Comparison of ENCODE assay signal across 2 cellular contexts in the genomic region with DNA sequence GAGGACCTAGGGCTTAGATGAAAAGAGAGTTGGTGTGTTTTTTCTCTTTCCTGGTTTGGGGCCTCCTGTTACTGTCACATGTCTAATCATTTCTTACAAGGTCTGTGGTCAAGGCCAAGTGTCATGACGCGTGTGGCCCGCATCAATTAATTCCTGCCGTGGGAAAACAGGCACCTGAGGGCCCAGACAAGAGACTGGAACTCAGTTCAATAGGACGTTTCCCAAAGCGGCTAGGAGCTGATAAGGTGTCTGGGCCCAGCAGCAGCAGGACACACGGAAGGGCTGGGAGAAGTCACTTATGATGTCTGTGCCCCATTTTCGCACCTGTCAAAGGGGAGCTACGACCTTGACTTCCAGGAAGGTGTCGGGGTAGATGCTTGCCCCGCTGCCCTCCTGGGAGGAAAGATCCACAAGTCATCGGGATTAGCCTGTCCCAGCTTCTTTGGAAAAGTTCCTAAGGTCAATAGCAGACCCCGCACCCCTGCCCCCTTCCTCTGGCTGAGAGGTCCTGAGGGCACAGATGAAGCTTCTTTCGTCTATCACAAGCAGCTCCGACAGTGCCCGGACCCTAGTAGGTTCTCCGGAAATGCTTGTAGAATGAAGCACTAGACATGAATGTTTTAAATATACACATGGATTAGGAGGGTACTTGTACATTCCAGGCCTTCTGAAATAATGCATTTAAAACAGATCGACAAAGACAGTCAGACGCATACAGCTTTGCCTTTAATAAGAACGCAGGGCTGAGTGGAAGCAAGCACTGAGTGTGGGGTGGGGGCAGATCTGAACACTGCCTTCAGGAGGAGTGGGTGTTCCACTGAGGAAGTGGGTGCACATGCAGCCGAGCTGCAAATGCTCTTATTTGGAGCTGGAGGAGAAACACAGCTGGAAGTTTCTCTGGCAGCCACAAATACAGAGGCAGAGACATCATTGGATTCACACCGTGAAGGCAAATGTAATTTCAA.
TF ChIP-seq lines count a peak whose summit lies in the region.

No MANE protein-coding gene starts in this region.

TF ChIP-seq in GM23338, 12 proteins besides CTCF, POLR2A, EP300 and RAD21 (continued from another document and continues in another):
- TF ChIP-seq, protein P1, sequence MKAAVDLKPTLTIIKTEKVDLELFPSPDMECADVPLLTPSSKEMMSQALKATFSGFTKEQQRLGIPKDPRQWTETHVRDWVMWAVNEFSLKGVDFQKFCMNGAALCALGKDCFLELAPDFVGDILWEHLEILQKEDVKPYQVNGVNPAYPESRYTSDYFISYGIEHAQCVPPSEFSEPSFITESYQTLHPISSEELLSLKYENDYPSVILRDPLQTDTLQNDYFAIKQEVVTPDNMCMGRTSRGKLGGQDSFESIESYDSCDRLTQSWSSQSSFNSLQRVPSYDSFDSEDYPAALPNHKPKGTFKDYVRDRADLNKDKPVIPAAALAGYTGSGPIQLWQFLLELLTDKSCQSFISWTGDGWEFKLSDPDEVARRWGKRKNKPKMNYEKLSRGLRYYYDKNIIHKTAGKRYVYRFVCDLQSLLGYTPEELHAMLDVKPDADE (IDR thresholded peaks at IDR 0.05) = no peak
- no peak for TF ChIP-seq EZH2 (IDR thresholded peaks at IDR 0.05; ENCODE audit: low read depth, unreplicated experiment)
- TF ChIP-seq, protein P2, sequence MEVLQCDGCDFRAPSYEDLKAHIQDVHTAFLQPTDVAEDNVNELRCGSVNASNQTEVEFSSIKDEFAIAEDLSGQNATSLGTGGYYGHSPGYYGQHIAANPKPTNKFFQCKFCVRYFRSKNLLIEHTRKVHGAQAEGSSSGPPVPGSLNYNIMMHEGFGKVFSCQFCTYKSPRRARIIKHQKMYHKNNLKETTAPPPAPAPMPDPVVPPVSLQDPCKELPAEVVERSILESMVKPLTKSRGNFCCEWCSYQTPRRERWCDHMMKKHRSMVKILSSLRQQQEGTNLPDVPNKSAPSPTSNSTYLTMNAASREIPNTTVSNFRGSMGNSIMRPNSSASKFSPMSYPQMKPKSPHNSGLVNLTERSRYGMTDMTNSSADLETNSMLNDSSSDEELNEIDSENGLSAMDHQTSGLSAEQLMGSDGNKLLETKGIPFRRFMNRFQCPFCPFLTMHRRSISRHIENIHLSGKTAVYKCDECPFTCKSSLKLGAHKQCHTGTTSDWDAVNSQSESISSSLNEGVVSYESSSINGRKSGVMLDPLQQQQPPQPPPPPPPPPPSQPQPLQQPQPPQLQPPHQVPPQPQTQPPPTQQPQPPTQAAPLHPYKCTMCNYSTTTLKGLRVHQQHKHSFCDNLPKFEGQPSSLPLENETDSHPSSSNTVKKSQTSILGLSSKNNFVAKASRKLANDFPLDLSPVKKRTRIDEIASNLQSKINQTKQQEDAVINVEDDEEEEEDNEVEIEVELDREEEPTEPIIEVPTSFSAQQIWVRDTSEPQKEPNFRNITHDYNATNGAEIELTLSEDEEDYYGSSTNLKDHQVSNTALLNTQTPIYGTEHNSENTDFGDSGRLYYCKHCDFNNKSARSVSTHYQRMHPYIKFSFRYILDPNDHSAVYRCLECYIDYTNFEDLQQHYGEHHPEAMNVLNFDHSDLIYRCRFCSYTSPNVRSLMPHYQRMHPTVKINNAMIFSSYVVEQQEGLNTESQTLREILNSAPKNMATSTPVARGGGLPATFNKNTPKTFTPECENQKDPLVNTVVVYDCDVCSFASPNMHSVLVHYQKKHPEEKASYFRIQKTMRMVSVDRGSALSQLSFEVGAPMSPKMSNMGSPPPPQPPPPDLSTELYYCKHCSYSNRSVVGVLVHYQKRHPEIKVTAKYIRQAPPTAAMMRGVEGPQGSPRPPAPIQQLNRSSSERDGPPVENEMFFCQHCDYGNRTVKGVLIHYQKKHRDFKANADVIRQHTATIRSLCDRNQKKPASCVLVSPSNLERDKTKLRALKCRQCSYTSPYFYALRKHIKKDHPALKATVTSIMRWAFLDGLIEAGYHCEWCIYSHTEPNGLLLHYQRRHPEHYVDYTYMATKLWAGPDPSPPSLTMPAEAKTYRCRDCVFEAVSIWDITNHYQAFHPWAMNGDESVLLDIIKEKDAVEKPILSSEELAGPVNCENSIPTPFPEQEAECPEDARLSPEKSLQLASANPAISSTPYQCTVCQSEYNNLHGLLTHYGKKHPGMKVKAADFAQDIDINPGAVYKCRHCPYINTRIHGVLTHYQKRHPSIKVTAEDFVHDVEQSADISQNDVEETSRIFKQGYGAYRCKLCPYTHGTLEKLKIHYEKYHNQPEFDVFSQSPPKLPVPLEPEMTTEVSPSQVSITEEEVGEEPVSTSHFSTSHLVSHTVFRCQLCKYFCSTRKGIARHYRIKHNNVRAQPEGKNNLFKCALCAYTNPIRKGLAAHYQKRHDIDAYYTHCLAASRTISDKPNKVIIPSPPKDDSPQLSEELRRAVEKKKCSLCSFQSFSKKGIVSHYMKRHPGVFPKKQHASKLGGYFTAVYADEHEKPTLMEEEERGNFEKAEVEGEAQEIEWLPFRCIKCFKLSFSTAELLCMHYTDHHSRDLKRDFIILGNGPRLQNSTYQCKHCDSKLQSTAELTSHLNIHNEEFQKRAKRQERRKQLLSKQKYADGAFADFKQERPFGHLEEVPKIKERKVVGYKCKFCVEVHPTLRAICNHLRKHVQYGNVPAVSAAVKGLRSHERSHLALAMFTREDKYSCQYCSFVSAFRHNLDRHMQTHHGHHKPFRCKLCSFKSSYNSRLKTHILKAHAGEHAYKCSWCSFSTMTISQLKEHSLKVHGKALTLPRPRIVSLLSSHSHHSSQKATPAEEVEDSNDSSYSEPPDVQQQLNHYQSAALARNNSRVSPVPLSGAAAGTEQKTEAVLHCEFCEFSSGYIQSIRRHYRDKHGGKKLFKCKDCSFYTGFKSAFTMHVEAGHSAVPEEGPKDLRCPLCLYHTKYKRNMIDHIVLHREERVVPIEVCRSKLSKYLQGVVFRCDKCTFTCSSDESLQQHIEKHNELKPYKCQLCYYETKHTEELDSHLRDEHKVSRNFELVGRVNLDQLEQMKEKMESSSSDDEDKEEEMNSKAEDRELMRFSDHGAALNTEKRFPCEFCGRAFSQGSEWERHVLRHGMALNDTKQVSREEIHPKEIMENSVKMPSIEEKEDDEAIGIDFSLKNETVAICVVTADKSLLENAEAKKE (CRISPR knock-in tag; IDR thresholded peaks at IDR 0.05) = no peak
- no peak for TF ChIP-seq STAT1 (IDR thresholded peaks at IDR 0.05; ENCODE audit: unreplicated experiment)
- no peak for TF ChIP-seq NANOG (IDR thresholded peaks at IDR 0.05; ENCODE audit: borderline replicate concordance)
- TF ChIP-seq ZNF114 (CRISPR knock-in tag; IDR thresholded peaks at IDR 0.05) = no peak

TF ChIP-seq in WTC11, 78 proteins besides CTCF, POLR2A, EP300 and RAD21:
- TF ChIP-seq, protein P3, sequence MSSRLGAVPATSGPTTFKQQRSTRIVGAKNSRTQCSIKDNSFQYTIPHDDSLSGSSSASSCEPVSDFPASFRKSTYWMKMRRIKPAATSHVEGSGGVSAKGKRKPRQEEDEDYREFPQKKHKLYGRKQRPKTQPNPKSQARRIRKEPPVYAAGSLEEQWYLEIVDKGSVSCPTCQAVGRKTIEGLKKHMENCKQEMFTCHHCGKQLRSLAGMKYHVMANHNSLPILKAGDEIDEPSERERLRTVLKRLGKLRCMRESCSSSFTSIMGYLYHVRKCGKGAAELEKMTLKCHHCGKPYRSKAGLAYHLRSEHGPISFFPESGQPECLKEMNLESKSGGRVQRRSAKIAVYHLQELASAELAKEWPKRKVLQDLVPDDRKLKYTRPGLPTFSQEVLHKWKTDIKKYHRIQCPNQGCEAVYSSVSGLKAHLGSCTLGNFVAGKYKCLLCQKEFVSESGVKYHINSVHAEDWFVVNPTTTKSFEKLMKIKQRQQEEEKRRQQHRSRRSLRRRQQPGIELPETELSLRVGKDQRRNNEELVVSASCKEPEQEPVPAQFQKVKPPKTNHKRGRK (CRISPR knock-in tag; IDR thresholded peaks at IDR 0.05; ENCODE audit: borderline replicate concordance) = no peak
- TF ChIP-seq MYBL2 (CRISPR knock-in tag; IDR thresholded peaks at IDR 0.05) = no peak
- TF ChIP-seq NR3C1 (CRISPR knock-in tag; conservative IDR thresholded peaks at IDR 0.05; ENCODE audit: low read depth) = no peak
- TF ChIP-seq, protein P4, sequence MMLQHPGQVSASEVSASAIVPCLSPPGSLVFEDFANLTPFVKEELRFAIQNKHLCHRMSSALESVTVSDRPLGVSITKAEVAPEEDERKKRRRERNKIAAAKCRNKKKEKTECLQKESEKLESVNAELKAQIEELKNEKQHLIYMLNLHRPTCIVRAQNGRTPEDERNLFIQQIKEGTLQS (CRISPR knock-in tag; conservative IDR thresholded peaks at IDR 0.05) = no peak
